9 cellular contexts compared by ENCODE assay signal in the genomic region with DNA sequence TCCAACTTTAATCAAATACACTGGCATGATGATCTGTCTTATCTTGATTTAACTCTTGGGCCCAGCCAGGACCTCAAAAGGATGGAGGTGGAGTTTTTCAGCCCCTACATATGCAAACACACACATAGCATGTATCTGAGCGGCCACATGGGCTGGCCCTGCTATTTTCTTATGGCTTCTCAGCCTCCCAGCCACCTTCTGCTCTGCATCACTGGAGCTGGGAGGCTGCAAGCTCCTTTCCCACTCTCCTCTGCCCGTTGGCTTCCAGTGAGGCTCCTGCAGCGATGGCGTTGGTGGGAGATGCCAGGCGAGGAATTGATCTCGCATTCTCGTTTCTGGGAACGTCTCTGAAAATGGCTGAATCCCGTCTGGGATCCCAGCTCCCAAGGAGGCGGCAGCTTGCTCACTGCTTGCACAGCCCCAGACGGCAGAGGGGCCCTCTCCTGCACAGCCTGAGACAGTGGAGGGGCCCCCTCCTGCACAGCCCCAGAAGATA. TPM values are rescaled to one million over a fixed set of nuclear protein-coding genes. Genes with fewer than 3 reads are reported as not detected.
DNase-seq lines count a peak whose midpoint lies in the region; ATAC-seq and TF ChIP-seq lines count a peak whose summit lies in the region.
"Had no signal": no experiment of that assay in that cellular context is flagged by ENCODE, and none has a peak within 500 bp of the region (broad histone marks: within the 10 kb centered on the region; RNA-seq: fewer than 3 reads in every experiment).

No MANE protein-coding gene starts in this region.

- H3K9me3 Mint-ChIP-seq in Calu3 (ENCODE audit: low read depth, unreplicated experiment): no peaks in the 10 kb centered on the region

- TF ChIP-seq POLR2A in prostate gland (IDR thresholded peaks at IDR 0.05): no peak

- peak overlapping the region; percentile 72 for H3K4me3 Mint-ChIP-seq in Calu3 (ENCODE audit: low read depth, unreplicated experiment)

- no peak overlapping the region for H3K9ac ChIP-seq in fibroblast of lung (ENCODE audit: insufficient read depth, low read length)

- H3K4me1 Mint-ChIP-seq in Calu3 (ENCODE audit: low read depth, unreplicated experiment): peaks cover 21% of the 10 kb centered on the region

- H3K4me1 ChIP-seq in SJCRH30 (no peaks in the 10 kb centered on the region), fibroblast of lung (ENCODE audit: control insufficient read depth, extremely low read depth, insufficient read depth, low read length) (peaks cover 5% of the 10 kb centered on the region), prostate gland (replicated peaks) (peaks cover 21% of the 10 kb centered on the region)

- peak overlapping the region; percentile 94 for H3K4me2 ChIP-seq in fibroblast of lung (ENCODE audit: extremely low read depth, insufficient read depth, low read length)

- H3K79me2 ChIP-seq in fibroblast of lung (ENCODE audit: control insufficient read depth, insufficient read depth, low read length): no peaks in the 10 kb centered on the region

- H3K9me3 ChIP-seq in SJCRH30 (replicated peaks) (no peaks in the 10 kb centered on the region), fibroblast of lung (ENCODE audit: control insufficient read depth, insufficient read depth, low read depth, low read length) (no peaks in the 10 kb centered on the region), prostate gland (no peaks in the 10 kb centered on the region)

- peaks cover 40% of the 10 kb centered on the region for H3K36me3 Mint-ChIP-seq in Calu3 (ENCODE audit: insufficient read depth, unreplicated experiment)

- H3K27ac ChIP-seq in SJCRH30: no peak overlapping the region
- H3K27ac ChIP-seq in fibroblast of lung (ENCODE audit: insufficient read depth, low read length): no peak overlapping the region
- H3K27ac ChIP-seq in prostate gland: peak overlapping the region; percentile 97 to 99

- ATAC-seq in HG02588 (IDR thresholded peaks at IDR 0.05; ENCODE audit: unreplicated experiment): no peak
- ATAC-seq in HG03045 (IDR thresholded peaks at IDR 0.05; ENCODE audit: unreplicated experiment): no peak
- no peak for ATAC-seq in GM21423 (IDR thresholded peaks at IDR 0.05; ENCODE audit: unreplicated experiment)

- no peaks in the 10 kb centered on the region for H3K27me3 Mint-ChIP-seq in Calu3 (ENCODE audit: unreplicated experiment)

- TF ChIP-seq CTCF in Calu3 (IDR thresholded peaks at IDR 0.05; ENCODE audit: unreplicated experiment): no peak
- no peak for TF ChIP-seq CTCF in fibroblast of lung (conservative IDR thresholded peaks at IDR 0.05 in 1 of 2, IDR thresholded peaks at IDR 0.05 in 1 of 2; ENCODE audit: low read depth in 1 of 2, low read length in 2 of 2)
- TF ChIP-seq CTCF in prostate gland (IDR thresholded peaks at IDR 0.05): no peak

- H3K36me3 ChIP-seq in SJCRH30 (no peaks in the 10 kb centered on the region), fibroblast of lung (ENCODE audit: control insufficient read depth, insufficient read depth, low read length) (no peaks in the 10 kb centered on the region), prostate gland (no peaks in the 10 kb centered on the region)

- H4K20me1 ChIP-seq in fibroblast of lung (ENCODE audit: control insufficient read depth, extremely low read depth, insufficient read depth, low read length): no peaks in the 10 kb centered on the region

- intact Hi-C loops in Calu3 (cut with micrococcal nuclease; ENCODE audit: unreplicated experiment): no loop called here
- intact Hi-C loops in prostate gland (cut with DNase I): loop anchor here (5.0 to 10.0 kb wide), 2 partner anchors 57 to 390 kb away; partner anchors contain the start of gene FAAP20

- H3K4me3 ChIP-seq in SJCRH30 (peak overlapping the region; percentile 84), fibroblast of lung (replicated peaks in 1 of 4; ENCODE audit: control extremely low read depth in 1 of 4, insufficient read depth in 1 of 4, low read depth in 3 of 4, low read length in 4 of 4) (peak overlapping the region in 3 of 4 experiments; percentile 16 to 79 (median 66)), prostate gland (peak overlapping the region; percentile 87 to 88)

- H3K27ac Mint-ChIP-seq in Calu3 (ENCODE audit: unreplicated experiment): no peak overlapping the region

- H3K27me3 ChIP-seq in SJCRH30 (0 out of 2 replicates have a peak, but pooled peaks cover 3% of the 10 kb centered on the region), fibroblast of lung (ENCODE audit: control insufficient read depth, insufficient read depth, low read length) (no peaks in the 10 kb centered on the region), prostate gland (replicated peaks; ENCODE audit: insufficient read depth) (no peaks in the 10 kb centered on the region)

- BruUV-seq in Calu3 (replicated peaks; lab: Mats Ljungman, UMichigan): no TSS peak

- DNase-seq in Calu3 (no peak), SJCRH30 (no peak), fibroblast of lung (ENCODE audit: low read depth in 2 of 2) (no peak), prostate gland (ENCODE audit: low spot score) (no peak)
- DNase-seq in stimulated activated CD4-positive, alpha-beta T cell treated with anti-CD3 and anti-CD28 coated beads, Interleukin-1b, Interleukin-23, amount 100 ng/mL, for 48 hours: no peak

- H2AFZ ChIP-seq in fibroblast of lung (ENCODE audit: low read length): no peak overlapping the region

- CTCF ChIA-PET in Calu3 (lab: Charles Lee): no interaction called here

- 29% methylated on average over 11 of the region's 11 CpGs for WGBS in prostate gland

RNA-seq across cellular contexts. Expression of gene PRXL2B, which starts 1.7 kb away (rescaled TPM):
- total RNA-seq in Calu3 (2022): 31.0 and 51.5 TPM in 2 replicates
- 21.3 and 22.5 TPM in 2 replicates for total RNA-seq in SJCRH30 (2014; rRNA removed; shearing (Covaris generic))
- 8.0 and 11.7 TPM in 2 replicates for total RNA-seq in fibroblast of lung
- polyA plus RNA-seq in fibroblast of lung: 13.8 and 19.2 TPM in 2 replicates
- polyA plus RNA-seq in fibroblast of lung (2012): 21.5 and 31.0 TPM in 2 replicates
- polyA minus RNA-seq in fibroblast of lung (ENCODE audit: low replicate concordance): 15.9 and 23.2 TPM in 2 replicates
- 10 to 100 TPM; 20.3 to 25.8 TPM for total RNA-seq in prostate gland

RNA-seq across cellular contexts. Expression of gene TNFRSF14, which starts 28.7 kb away (rescaled TPM):
- total RNA-seq in Calu3 (2022): 24.4 and 33.4 TPM in 2 replicates
- 0.51 TPM in 1 of 2 replicates, not detected in the other for total RNA-seq in SJCRH30 (2014; rRNA removed; shearing (Covaris generic))
- 76.3 and 85.0 TPM in 2 replicates for total RNA-seq in fibroblast of lung
- polyA plus RNA-seq in fibroblast of lung: 9.9 and 15.2 TPM in 2 replicates
- polyA plus RNA-seq in fibroblast of lung (2012): 15.5 and 21.0 TPM in 2 replicates
- polyA minus RNA-seq in fibroblast of lung (ENCODE audit: low replicate concordance): 12.9 and 16.3 TPM in 2 replicates
- total RNA-seq in prostate gland: 100 to 1,000 TPM in 1 of 2 donors, 10 to 100 TPM in 1; 83.3 to 105 TPM

RNA-seq across cellular contexts. Expression of gene MMEL1, which starts 47.9 kb away (rescaled TPM):
- total RNA-seq in Calu3 (2022) (5.6 and 10.9 TPM in 2 replicates), fibroblast of lung (0.33 TPM in 1 of 2 replicates, not detected in the other), prostate gland (10 to 100 TPM in 1 of 2 donors, 1 to 10 TPM in 1; 4.6 to 13.6 TPM)
- total RNA-seq in SJCRH30 (2014; rRNA removed; shearing (Covaris generic)): not detected in 2 replicates
- polyA plus RNA-seq in fibroblast of lung: 0.02 and 0.60 TPM in 2 replicates
- 0.05 and 0.34 TPM in 2 replicates for polyA plus RNA-seq in fibroblast of lung (2012)
- not detected in 2 replicates for polyA minus RNA-seq in fibroblast of lung (ENCODE audit: low replicate concordance)

RNA-seq across cellular contexts. Expression of gene HES5, which starts 54.8 kb away (rescaled TPM):
- total RNA-seq in Calu3 (2022): not detected in 2 replicates
- not detected in 2 replicates for total RNA-seq in SJCRH30 (2014; rRNA removed; shearing (Covaris generic))
- not detected in 2 replicates for total RNA-seq in fibroblast of lung
- not detected in 2 replicates for polyA plus RNA-seq in fibroblast of lung
- not detected in 2 replicates for polyA plus RNA-seq in fibroblast of lung (2012)
- polyA minus RNA-seq in fibroblast of lung (ENCODE audit: low replicate concordance): not detected in 2 replicates
- 1 to 10 TPM in 1 of 2 donors, not detected in 1; 2.6 TPM for total RNA-seq in prostate gland
- total RNA-seq: renal cortical epithelial cell had no signal

RNA-seq across cellular contexts. Expression of gene PANK4, which starts 58.5 kb away (rescaled TPM):
- total RNA-seq in Calu3 (2022): 24.4 and 24.7 TPM in 2 replicates
- total RNA-seq in SJCRH30 (2014; rRNA removed; shearing (Covaris generic)): 42.1 and 48.8 TPM in 2 replicates
- total RNA-seq in fibroblast of lung: 16.9 and 17.0 TPM in 2 replicates
- polyA plus RNA-seq in fibroblast of lung: 8.5 and 10.4 TPM in 2 replicates
- 9.1 and 13.2 TPM in 2 replicates for polyA plus RNA-seq in fibroblast of lung (2012)
- polyA minus RNA-seq in fibroblast of lung (ENCODE audit: low replicate concordance): 8.0 and 16.1 TPM in 2 replicates
- 10 to 100 TPM; 27.0 to 69.5 TPM for total RNA-seq in prostate gland

Comparison
In these comparisons a context has a peak if more than half of its experiments do, and no peak if none do; other contexts are left out.
1. H3K27ac ChIP-seq: peak in prostate gland (2 of 2); none in SJCRH30 (single experiment) and fibroblast of lung (single experiment).
2. RNA of gene TNFRSF14, which starts 28.7 kb away (total RNA-seq): 83.3 to 105 TPM in prostate gland, 76.3 to 85.0 TPM in fibroblast of lung and 24.4 to 33.4 TPM in Calu3; 0.51 TPM in SJCRH30; every median in the first group is over 10 times any median in the second.
3. Peak in every context shown above with its lines, with median percentiles within 50 percentile points of each other: H3K4me3 ChIP-seq.